ENCODE assay signal across 8 cellular contexts in genomic region chr5:56142620-56143431, GRCh38.
DNase-seq lines count a peak whose midpoint lies in the region; ATAC-seq, FAIRE-seq and TF ChIP-seq lines count a peak whose summit lies in the region.

No MANE protein-coding gene starts in this region.

- ATAC-seq in GM21390 (IDR thresholded peaks at IDR 0.05; ENCODE audit: unreplicated experiment) (peak; percentile 81), HG03442 (IDR thresholded peaks at IDR 0.05; ENCODE audit: unreplicated experiment) (peak; percentile 71), left lobe of liver (peak; percentile 99)

- H3K27me3 ChIP-seq in endodermal cell (ENCODE audit: control insufficient read depth, insufficient read depth, low read length, poor library complexity, severe bottlenecking): no peaks in the 10 kb centered on the region

- H3K27ac ChIP-seq in endodermal cell (ENCODE audit: low read depth, low read length): no peak overlapping the region

- FAIRE-seq in GM18507 (lab: Jason Lieb, UNC): peak; percentile 95

- DNase-seq in GM18507 (ENCODE audit: extremely low spot score, insufficient read length, low read depth) (peak; percentile 39), left lobe of liver (ENCODE audit: low spot score) (peak; percentile 82), endodermal cell (no peak), lower leg skin (ENCODE audit: low spot score in 2 of 2) (no peak), NOMO-1 treated with dmso at 0.1 percent for 144 hours (lab: John Stamatoyannopoulos, UW; ENCODE audit: unreplicated experiment) (no peak), amniotic stem cell (lab: John Stamatoyannopoulos, UW) (no peak)

- no peaks in the 10 kb centered on the region for H3K9me3 ChIP-seq in endodermal cell (ENCODE audit: control insufficient read depth, low read length)

- TF ChIP-seq CTCF in endodermal cell (conservative IDR thresholded peaks at IDR 0.05) (no peak), lower leg skin (IDR thresholded peaks at IDR 0.05) (no peak)

- 87 to 92% methylated on average over 4 to 6 of the region's 6 CpGs for WGBS in endodermal cell (ENCODE audit: insufficient coverage in 1 of 2, insufficient read length in 1 of 2), 2 experiments
- 87 to 90% methylated on average over 6 of the region's 6 CpGs for WGBS in lower leg skin, 2 donors

- H3K4me3 ChIP-seq in endodermal cell (ENCODE audit: low read length) (no peak overlapping the region), lower leg skin (ENCODE audit: low read depth, poor library complexity, severe bottlenecking) (no peak overlapping the region)

- H3K4me1 ChIP-seq in endodermal cell (ENCODE audit: control insufficient read depth, insufficient read depth, low read length): peaks cover 6% of the 10 kb centered on the region

- no peak overlapping the region for H3K4me3 Mint-ChIP-seq in endodermal cell

- no peaks in the 10 kb centered on the region for H3K36me3 ChIP-seq in endodermal cell (ENCODE audit: control insufficient read depth, insufficient read depth, low read length)

- no peaks in the 10 kb centered on the region for H3K36me3 Mint-ChIP-seq in endodermal cell (ENCODE audit: low read depth)

- no peaks in the 10 kb centered on the region for H3K27me3 Mint-ChIP-seq in endodermal cell (ENCODE audit: insufficient read depth)

- no peak overlapping the region for H3K27ac Mint-ChIP-seq in endodermal cell

- intact Hi-C loops in lower leg skin (cut with DNase I; ENCODE audit: low total_unique reads): no loop called here

- no peak overlapping the region for H3K9ac ChIP-seq in endodermal cell (ENCODE audit: extremely low read depth, low read length, poor library complexity, severe bottlenecking)

- no peak for TF ChIP-seq POLR2A in lower leg skin (IDR thresholded peaks at IDR 0.05)

- no peaks in the 10 kb centered on the region for H3K9me3 Mint-ChIP-seq in endodermal cell

- peaks cover 34% of the 10 kb centered on the region for H3K4me1 Mint-ChIP-seq in endodermal cell

Comparison
In these comparisons a context has a peak if more than half of its experiments do, and no peak if none do; other contexts are left out.
1. DNase-seq: peak in GM18507 (single experiment) and left lobe of liver (single experiment); none in endodermal cell (single experiment), lower leg skin (0 of 2), NOMO-1 treated with dmso at 0.1 percent for 144 hours (single experiment) and amniotic stem cell (single experiment).
2. Peak in every context shown above with its lines, with median percentiles within 50 percentile points of each other: ATAC-seq.